ENCODE assay signal across 11 cellular contexts in genomic region chr7:151491859-151492258, GRCh38. TPM values are rescaled to one million over a fixed set of nuclear protein-coding genes. Genes with fewer than 3 reads are reported as not detected.
DNase-seq lines count a peak whose midpoint lies in the region; ATAC-seq and TF ChIP-seq lines count a peak whose summit lies in the region.
"Had no signal": no experiment of that assay in that cellular context is flagged by ENCODE, and none has a peak within 500 bp of the region (broad histone marks: within the 10 kb centered on the region; RNA-seq: fewer than 3 reads in every experiment).

No MANE protein-coding gene starts in this region.

- H3K36me3 ChIP-seq in neutrophil = peaks cover 26% of the 10 kb centered on the region

- H3K9me3 ChIP-seq in neutrophil = no peaks in the 10 kb centered on the region

- H3K27me3 ChIP-seq in neutrophil = no peaks in the 10 kb centered on the region

- peaks cover 6 to 8% of the 10 kb centered on the region in 2 experiments for H3K4me1 ChIP-seq in neutrophil (ENCODE audit: control insufficient read depth in 1 of 2, insufficient read depth in 1 of 2, low read depth in 1 of 2, low read length in 1 of 2)

- intact Hi-C loops in Right ventricle myocardium inferior (cut with DNase I) = no loop called here

- DNase-seq in EL (peak; percentile 93), NOMO-1 (lab: John Stamatoyannopoulos, UW; ENCODE audit: unreplicated experiment in 2 of 2) (peak; percentile 16 to 19), choroid plexus epithelial cell (ENCODE audit: low read depth) (peak; percentile 95), Right ventricle myocardium inferior (ENCODE audit: missing footprints) (no peak), SHP77 (lab: John Stamatoyannopoulos, UW) (no peak)
- DNase-seq in central memory CD4-positive, alpha-beta T cell = no peak
- DNase-seq: activated CD8-positive, alpha-beta T cell treated with anti-CD3 and anti-CD28 coated beads, Interleukin-2, amount 10 ng/mL, durations not matched to agents 7 days and 5 days; stimulated activated naive CD8-positive, alpha-beta T cell treated with anti-CD3 and anti-CD28 coated beads, Interleukin-15, amount 100 ng/mL, for 72 hours had no signal

- TF ChIP-seq CTCF in choroid plexus epithelial cell (conservative IDR thresholded peaks at IDR 0.05; ENCODE audit: low read depth, low read length) (no peak), neutrophil (IDR thresholded peaks at IDR 0.05) (no peak)

- H3K27ac ChIP-seq in neutrophil = peak overlapping the region; percentile 10

- ATAC-seq in GM18520 (IDR thresholded peaks at IDR 0.05; ENCODE audit: unreplicated experiment) (no peak), Right ventricle myocardium inferior (no peak)
- ATAC-seq: activated CD8-positive, alpha-beta T cell treated with anti-CD3 and anti-CD28 coated beads, Interleukin-2, amount 10 ng/mL, durations not matched to agents 7 days and 5 days; stimulated activated naive CD8-positive, alpha-beta T cell treated with anti-CD3 and anti-CD28 coated beads, Interleukin-15, amount 100 ng/mL, for 72 hours had no signal

- H3K4me3 ChIP-seq in choroid plexus epithelial cell (ENCODE audit: low read depth, low read length) (no peak overlapping the region), neutrophil (ENCODE audit: low read depth in 1 of 2, low read length in 1 of 2) (no peak overlapping the region)

RNA-seq across cellular contexts. Expression of gene RHEB, which starts 27.8 kb away (rescaled TPM):
- 135 TPM for total RNA-seq in Right ventricle myocardium inferior

RNA-seq across cellular contexts. Expression of gene CRYGN, which starts 51.9 kb away (rescaled TPM):
- not detected for total RNA-seq in Right ventricle myocardium inferior
- total RNA-seq: skeletal muscle tissue had no signal

Comparison
In these comparisons a context has a peak if more than half of its experiments do, and no peak if none do; other contexts are left out.
1. DNase-seq: peak in EL (single experiment), NOMO-1 (2 of 2) and choroid plexus epithelial cell (single experiment); none in central memory CD4-positive, alpha-beta T cell (single experiment), Right ventricle myocardium inferior (single experiment) and SHP77 (0 of 2).